ENCODE assay signal across 24 cellular contexts in genomic region chr2:8855019-8855418, GRCh38.
"Had no signal": no experiment of that assay in that cellular context is flagged by ENCODE, and none has a peak within 500 bp of the region (broad histone marks: within the 10 kb centered on the region; RNA-seq: fewer than 3 reads in every experiment).

No MANE protein-coding gene starts in this region.

- DNase-seq: activated B cell treated with CpG ODN at 0.5 μM for 24 hours; activated CD4-positive, alpha-beta T cell treated with anti-CD3 and anti-CD28 coated beads for 1 hour; activated CD4-positive, alpha-beta T cell treated with anti-CD3 and anti-CD28 coated beads, Interleukin-2, amount 10 ng/mL, durations not matched to agents 24 days and 14 days; activated CD4-positive, alpha-beta T cell treated with anti-CD3 and anti-CD28 coated beads, Interleukin-2, amount 50 U/mL, for 48 hours; activated CD8-positive, alpha-beta memory T cell treated with anti-CD3 and anti-CD28 coated beads, Interleukin-2, amount 10 ng/mL, durations not matched to agents 7 days and 5 days; activated effector memory CD4-positive, alpha-beta T cell treated with Interleukin-2 at 50 U/mL for 16 hours; activated naive CD4-positive, alpha-beta T cell; activated T-cell treated with anti-CD3 and anti-CD28 coated beads, Interleukin-2, amount 50 U/mL, for 24 hours; aorta; body of pancreas; KG1; NCI-H1092; NCI-H1417; NCI-H1930; NCI-H510A treated with DMSO at 0.1 percent for 48 hours; PC-3; SHP77; SW 1271 had no signal

- H3K27ac Mint-ChIP-seq: activated B cell treated with CpG ODN at 0.5 μM for 24 hours; activated CD4-positive, alpha-beta T cell treated with anti-CD3 and anti-CD28 coated beads, Interleukin-2, amount 10 ng/mL, durations not matched to agents 24 days and 14 days; activated CD8-positive, alpha-beta memory T cell treated with anti-CD3 and anti-CD28 coated beads, Interleukin-2, amount 10 ng/mL, durations not matched to agents 7 days and 5 days; activated naive CD4-positive, alpha-beta T cell treated with anti-CD3 and anti-CD28 coated beads, Interleukin-2, amount 50 U/mL, for 24 hours; activated T-cell treated with anti-CD3 and anti-CD28 coated beads, Interleukin-2, amount 50 U/mL, for 24 hours; activated T-helper 1 cell treated with anti-CD3 and anti-CD28 coated beads, Interleukin-12 subunit alpha, Interleukin-12 subunit beta, Interleukin-2, Interleukin-4 antibody, amounts not matched to agents 30 ng/mL and 10 ng/mL and 1 ng/mL, durations not matched to agents 14 hours and 24 hours and 36 hours; T-helper 1 cell treated with Interleukin-12 subunit alpha and Interleukin-12 subunit beta and Interleukin-4 antibody, amounts not matched to agents 30 μg/mL and 1 μg/mL, for 36 hours had no signal

- H3K27me3 Mint-ChIP-seq: activated B cell treated with CpG ODN at 0.5 μM for 24 hours; central memory CD8-positive, alpha-beta T cell had no signal

- H3K9me3 Mint-ChIP-seq: activated B cell treated with CpG ODN at 0.5 μM for 24 hours; activated CD4-positive, alpha-beta T cell treated with anti-CD3 and anti-CD28 coated beads, Interleukin-2, amount 10 ng/mL, durations not matched to agents 24 days and 14 days; activated naive CD4-positive, alpha-beta T cell treated with anti-CD3 and anti-CD28 coated beads, Interleukin-2, amount 50 U/mL, for 24 hours; activated T-cell treated with anti-CD3 and anti-CD28 coated beads, Interleukin-2, amount 50 U/mL, for 24 hours; activated T-helper 1 cell treated with anti-CD3 and anti-CD28 coated beads, Interleukin-12 subunit alpha, Interleukin-12 subunit beta, Interleukin-2, Interleukin-4 antibody, amounts not matched to agents 30 ng/mL and 10 ng/mL and 1 ng/mL, durations not matched to agents 14 hours and 24 hours and 36 hours; central memory CD8-positive, alpha-beta T cell; T-helper 1 cell treated with Interleukin-12 subunit alpha and Interleukin-12 subunit beta and Interleukin-4 antibody, amounts not matched to agents 30 μg/mL and 1 μg/mL, for 36 hours had no signal

- H3K36me3 Mint-ChIP-seq: activated CD8-positive, alpha-beta memory T cell treated with anti-CD3 and anti-CD28 coated beads, Interleukin-2, amount 10 ng/mL, durations not matched to agents 7 days and 5 days; activated naive CD4-positive, alpha-beta T cell treated with anti-CD3 and anti-CD28 coated beads, Interleukin-2, amount 50 U/mL, for 24 hours had no signal

- H3K27ac ChIP-seq: body of pancreas, SJSA1 had no signal

- H3K4me3 ChIP-seq: body of pancreas, SJSA1 had no signal

- H3K27me3 ChIP-seq: body of pancreas, SJSA1 had no signal

- H3K4me1 ChIP-seq: body of pancreas, SJSA1 had no signal

- H3K4me3 Mint-ChIP-seq: activated B cell treated with CpG ODN at 0.5 μM for 24 hours; activated CD4-positive, alpha-beta T cell treated with anti-CD3 and anti-CD28 coated beads, Interleukin-2, amount 10 ng/mL, durations not matched to agents 24 days and 14 days; activated CD8-positive, alpha-beta memory T cell treated with anti-CD3 and anti-CD28 coated beads, Interleukin-2, amount 10 ng/mL, durations not matched to agents 7 days and 5 days; activated naive CD4-positive, alpha-beta T cell treated with anti-CD3 and anti-CD28 coated beads, Interleukin-2, amount 50 U/mL, for 24 hours; activated T-cell treated with anti-CD3 and anti-CD28 coated beads, Interleukin-2, amount 50 U/mL, for 24 hours; activated T-helper 1 cell treated with anti-CD3 and anti-CD28 coated beads, Interleukin-12 subunit alpha, Interleukin-12 subunit beta, Interleukin-2, Interleukin-4 antibody, amounts not matched to agents 30 ng/mL and 10 ng/mL and 1 ng/mL, durations not matched to agents 14 hours and 24 hours and 36 hours; central memory CD8-positive, alpha-beta T cell; T-helper 1 cell treated with Interleukin-12 subunit alpha and Interleukin-12 subunit beta and Interleukin-4 antibody, amounts not matched to agents 30 μg/mL and 1 μg/mL, for 36 hours had no signal

- ATAC-seq: activated CD8-positive, alpha-beta memory T cell treated with anti-CD3 and anti-CD28 coated beads, Interleukin-2, amount 10 ng/mL, durations not matched to agents 7 days and 5 days; body of pancreas; PC-3; SK-N-SH treated with all-trans-retinoic acid at 6 μM for 48 hours had no signal

- H3K4me1 Mint-ChIP-seq: activated B cell treated with CpG ODN at 0.5 μM for 24 hours; activated CD4-positive, alpha-beta T cell treated with anti-CD3 and anti-CD28 coated beads, Interleukin-2, amount 10 ng/mL, durations not matched to agents 24 days and 14 days; activated CD8-positive, alpha-beta memory T cell treated with anti-CD3 and anti-CD28 coated beads, Interleukin-2, amount 10 ng/mL, durations not matched to agents 7 days and 5 days; activated naive CD4-positive, alpha-beta T cell treated with anti-CD3 and anti-CD28 coated beads, Interleukin-2, amount 50 U/mL, for 24 hours; central memory CD8-positive, alpha-beta T cell had no signal

- H3K9me3 ChIP-seq: body of pancreas, SJSA1 had no signal
